Comparison of ENCODE assay signal across 1 cellular context in the genomic region with DNA sequence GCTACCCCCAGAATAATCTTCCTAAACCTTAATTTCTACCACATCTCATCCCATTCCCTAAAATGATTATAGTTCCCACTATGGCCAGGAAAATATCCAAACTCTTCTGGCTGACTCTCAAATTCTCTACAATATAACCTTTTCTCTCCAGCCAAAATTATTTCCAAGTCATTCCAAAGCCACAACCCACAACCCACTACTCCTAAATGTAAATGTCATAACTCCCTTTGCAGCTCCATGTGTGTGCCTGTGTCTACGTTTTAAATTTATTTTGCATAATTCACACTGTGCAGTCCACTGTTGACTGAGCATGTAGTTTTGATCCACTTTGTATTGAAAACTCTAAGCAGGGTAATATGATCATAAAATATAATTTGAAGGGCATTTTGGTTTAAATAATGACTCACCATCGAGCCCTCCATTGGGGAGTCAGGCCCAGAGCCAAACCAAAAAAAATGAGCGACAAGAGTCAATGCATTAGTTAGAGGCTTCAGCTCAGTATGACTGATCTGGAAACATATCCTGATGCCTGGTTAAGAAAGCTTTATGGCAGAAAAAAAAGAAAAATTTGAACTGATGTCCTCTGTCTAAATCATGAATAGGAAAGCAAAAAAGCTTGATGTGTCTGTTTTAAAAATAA.
TF ChIP-seq lines count a peak whose summit lies in the region.

No MANE protein-coding gene starts in this region.

TF ChIP-seq in IMR-90, 13 proteins besides CTCF, POLR2A, EP300 and RAD21 (continued from another document):
- TF ChIP-seq, protein P1, sequence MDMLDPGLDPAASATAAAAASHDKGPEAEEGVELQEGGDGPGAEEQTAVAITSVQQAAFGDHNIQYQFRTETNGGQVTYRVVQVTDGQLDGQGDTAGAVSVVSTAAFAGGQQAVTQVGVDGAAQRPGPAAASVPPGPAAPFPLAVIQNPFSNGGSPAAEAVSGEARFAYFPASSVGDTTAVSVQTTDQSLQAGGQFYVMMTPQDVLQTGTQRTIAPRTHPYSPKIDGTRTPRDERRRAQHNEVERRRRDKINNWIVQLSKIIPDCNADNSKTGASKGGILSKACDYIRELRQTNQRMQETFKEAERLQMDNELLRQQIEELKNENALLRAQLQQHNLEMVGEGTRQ (IDR thresholded peaks at IDR 0.05; ENCODE audit: low read depth, low read length) = no peak
- no peak for TF ChIP-seq NFE2L2 (IDR thresholded peaks at IDR 0.05; ENCODE audit: low read depth, low read length)
- TF ChIP-seq, protein P2, sequence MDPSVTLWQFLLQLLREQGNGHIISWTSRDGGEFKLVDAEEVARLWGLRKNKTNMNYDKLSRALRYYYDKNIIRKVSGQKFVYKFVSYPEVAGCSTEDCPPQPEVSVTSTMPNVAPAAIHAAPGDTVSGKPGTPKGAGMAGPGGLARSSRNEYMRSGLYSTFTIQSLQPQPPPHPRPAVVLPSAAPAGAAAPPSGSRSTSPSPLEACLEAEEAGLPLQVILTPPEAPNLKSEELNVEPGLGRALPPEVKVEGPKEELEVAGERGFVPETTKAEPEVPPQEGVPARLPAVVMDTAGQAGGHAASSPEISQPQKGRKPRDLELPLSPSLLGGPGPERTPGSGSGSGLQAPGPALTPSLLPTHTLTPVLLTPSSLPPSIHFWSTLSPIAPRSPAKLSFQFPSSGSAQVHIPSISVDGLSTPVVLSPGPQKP (IDR thresholded peaks at IDR 0.05; ENCODE audit: borderline replicate concordance, low read depth, low read length) = no peak
